In the genomic region with DNA sequence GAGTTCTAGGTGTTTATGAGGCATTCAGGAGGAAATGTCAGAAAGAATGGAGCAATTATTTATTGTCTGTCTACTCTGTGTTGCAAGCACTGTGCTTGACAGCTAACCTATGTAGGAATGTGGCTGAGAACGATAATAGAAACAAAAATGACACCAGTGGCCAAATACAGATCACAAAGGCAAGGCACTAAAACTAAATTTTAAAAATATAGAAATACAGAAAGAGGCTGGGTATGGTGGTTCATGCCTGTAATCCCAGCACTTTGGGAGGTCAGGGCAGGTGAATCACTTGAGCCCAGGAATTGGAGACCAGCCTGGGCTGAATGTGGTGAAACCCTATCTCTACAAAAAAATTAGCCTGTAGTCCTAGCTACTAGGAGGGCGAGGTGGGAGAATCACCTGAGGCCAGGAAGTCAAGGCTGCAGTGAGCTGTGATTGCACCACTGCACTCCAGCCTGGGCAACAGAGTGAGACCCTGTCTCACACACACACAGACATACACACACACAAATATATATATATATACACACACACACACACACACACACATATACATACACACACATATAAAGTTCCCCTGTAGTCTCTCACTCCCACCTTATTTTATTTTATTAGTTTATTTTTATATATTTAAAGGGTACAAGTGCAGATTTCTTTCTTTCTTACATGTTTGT, we compare ENCODE assay signal across 14 cellular contexts. TPM values are rescaled to one million over a fixed set of nuclear protein-coding genes. Genes with fewer than 3 reads are reported as not detected.
DNase-seq lines count a peak whose midpoint lies in the region; ATAC-seq and TF ChIP-seq lines count a peak whose summit lies in the region.
"Had no signal": no experiment of that assay in that cellular context is flagged by ENCODE, and none has a peak within 500 bp of the region (broad histone marks: within the 10 kb centered on the region; RNA-seq: fewer than 3 reads in every experiment).

No MANE protein-coding gene starts in this region.

- WGBS in thyroid gland, 2 donors = 55 to 68% methylated on average over 2 of the region's 2 CpGs

- no peak for TF ChIP-seq CTCF in HEK293 (tag by site-specific recombination; IDR thresholded peaks at IDR 0.05)
- TF ChIP-seq CTCF in thyroid gland (IDR thresholded peaks at IDR 0.05) = no peak

- H3K9me3 ChIP-seq in HEK293 (ENCODE audit: control insufficient read depth, insufficient read depth, low read depth, low read length) (no peaks in the 10 kb centered on the region), thyroid gland (no peaks in the 10 kb centered on the region)

- no peak overlapping the region for H3K27ac ChIP-seq in HEK293 (ENCODE audit: extremely low read depth, low read depth, low read length)
- peak overlapping the region; percentile 51 to 87 (median 77) for H3K27ac ChIP-seq in thyroid gland

- DNase-seq in astrocyte of the hippocampus (ENCODE audit: low read depth, low spot score) (peak; percentile 14), kidney glomerular epithelial cell (lab: John Stamatoyannopoulos, UW) (peak; percentile 76), thyroid gland (peak; percentile 15 to 31), cortex of kidney (lab: John Stamatoyannopoulos, UW) (no peak)
- DNase-seq: activated CD8-positive, alpha-beta T cell treated with anti-CD3 and anti-CD28 coated beads, Interleukin-2, amount 10 ng/mL, durations not matched to agents 7 days and 5 days; activated effector memory CD4-positive, alpha-beta T cell treated with anti-CD3 and anti-CD28 coated beads, Interleukin-2, amount 50 U/mL, for 16 hours; CD4-positive, alpha-beta memory T cell; erythroblast; NCI-H1417 treated with DMSO at 0.1 percent for 48 hours; stimulated activated CD4-positive, alpha-beta T cell treated with anti-CD3 and anti-CD28 coated beads, Interleukin-4, amount 100 ng/mL, for 4 hours; stimulated activated naive CD4-positive, alpha-beta T cell had no signal

- POLR2A ChIA-PET in HEK293 (lab: Yijun Ruan, JAX) = no interaction called here

- H3K27me3 ChIP-seq in thyroid gland = no peaks in the 10 kb centered on the region

- H3K36me3 ChIP-seq in HEK293 (ENCODE audit: control insufficient read depth in 2 of 2, insufficient read depth in 1 of 2, low read length in 2 of 2) (0 out of 3 replicates have a peak, but pooled peaks cover 0 to 3% of the 10 kb centered on the region in 2 experiments), thyroid gland (no peaks in the 10 kb centered on the region)

- intact Hi-C loops in thyroid gland (cut with DNase I) = no loop called here

- ATAC-seq in GM18519 (IDR thresholded peaks at IDR 0.05; ENCODE audit: low FRiP score, unreplicated experiment) = no peak
- no peak for ATAC-seq in HG03457 (IDR thresholded peaks at IDR 0.05; ENCODE audit: unreplicated experiment)
- ATAC-seq: activated CD8-positive, alpha-beta T cell treated with anti-CD3 and anti-CD28 coated beads, Interleukin-2, amount 10 ng/mL, durations not matched to agents 7 days and 5 days had no signal

- H3K4me3 ChIP-seq in HEK293 (ENCODE audit: low read depth, low read length) (no peak overlapping the region), thyroid gland (replicated peaks in 1 of 3) (no peak overlapping the region)

- H3K4me1 ChIP-seq in HEK293 (ENCODE audit: control insufficient read depth, insufficient read depth, low read length) (0 out of 2 replicates have a peak, but pooled peaks cover 2% of the 10 kb centered on the region), thyroid gland (peaks cover 61% of the 10 kb centered on the region in 2 donors)

- TF ChIP-seq POLR2A in thyroid gland (IDR thresholded peaks at IDR 0.05) = no peak

- CTCF ChIA-PET in HEK293 (lab: Yijun Ruan, JAX) = no interaction called here

TF ChIP-seq in HEK293, 187 proteins besides CTCF, POLR2A, EP300 and RAD21 (continues in another document):
- no peak for TF ChIP-seq ZNF692 (tag by site-specific recombination; IDR thresholded peaks at IDR 0.05)
- no peak for TF ChIP-seq ELK4 (IDR thresholded peaks at IDR 0.05; ENCODE audit: borderline replicate concordance, low read depth, low read length)
- TF ChIP-seq ZNF777 (tag by site-specific recombination; IDR thresholded peaks at IDR 0.05; ENCODE audit: borderline replicate concordance) = no peak
- TF ChIP-seq PRDM4 (tag by site-specific recombination; IDR thresholded peaks at IDR 0.05) = no peak
- no peak for TF ChIP-seq ZEB2 (tag by site-specific recombination; IDR thresholded peaks at IDR 0.05)
- no peak for TF ChIP-seq HOXA7 (CRISPR knock-in tag; IDR thresholded peaks at IDR 0.05; ENCODE audit: borderline replicate concordance)
- TF ChIP-seq, protein P1, sequence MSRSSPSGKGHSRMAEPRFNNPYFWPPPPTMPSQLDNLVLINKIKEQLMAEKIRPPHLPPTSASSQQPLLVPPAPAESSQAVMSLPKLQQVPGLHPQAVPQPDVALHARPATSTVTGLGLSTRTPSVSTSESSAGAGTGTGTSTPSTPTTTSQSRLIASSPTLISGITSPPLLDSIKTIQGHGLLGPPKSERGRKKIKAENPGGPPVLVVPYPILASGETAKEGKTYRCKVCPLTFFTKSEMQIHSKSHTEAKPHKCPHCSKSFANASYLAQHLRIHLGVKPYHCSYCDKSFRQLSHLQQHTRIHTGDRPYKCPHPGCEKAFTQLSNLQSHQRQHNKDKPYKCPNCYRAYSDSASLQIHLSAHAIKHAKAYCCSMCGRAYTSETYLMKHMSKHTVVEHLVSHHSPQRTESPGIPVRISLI (tag by site-specific recombination; IDR thresholded peaks at IDR 0.05) = no peak
- TF ChIP-seq, protein P2, sequence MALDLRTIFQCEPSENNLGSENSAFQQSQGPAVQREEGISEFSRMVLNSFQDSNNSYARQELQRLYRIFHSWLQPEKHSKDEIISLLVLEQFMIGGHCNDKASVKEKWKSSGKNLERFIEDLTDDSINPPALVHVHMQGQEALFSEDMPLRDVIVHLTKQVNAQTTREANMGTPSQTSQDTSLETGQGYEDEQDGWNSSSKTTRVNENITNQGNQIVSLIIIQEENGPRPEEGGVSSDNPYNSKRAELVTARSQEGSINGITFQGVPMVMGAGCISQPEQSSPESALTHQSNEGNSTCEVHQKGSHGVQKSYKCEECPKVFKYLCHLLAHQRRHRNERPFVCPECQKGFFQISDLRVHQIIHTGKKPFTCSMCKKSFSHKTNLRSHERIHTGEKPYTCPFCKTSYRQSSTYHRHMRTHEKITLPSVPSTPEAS (tag by site-specific recombination; IDR thresholded peaks at IDR 0.05) = peak; percentile 74
- TF ChIP-seq ZNF558 (tag by site-specific recombination; IDR thresholded peaks at IDR 0.05) = no peak
- no peak for TF ChIP-seq ZNF768 (tag by site-specific recombination; IDR thresholded peaks at IDR 0.05)
- TF ChIP-seq, protein P3, sequence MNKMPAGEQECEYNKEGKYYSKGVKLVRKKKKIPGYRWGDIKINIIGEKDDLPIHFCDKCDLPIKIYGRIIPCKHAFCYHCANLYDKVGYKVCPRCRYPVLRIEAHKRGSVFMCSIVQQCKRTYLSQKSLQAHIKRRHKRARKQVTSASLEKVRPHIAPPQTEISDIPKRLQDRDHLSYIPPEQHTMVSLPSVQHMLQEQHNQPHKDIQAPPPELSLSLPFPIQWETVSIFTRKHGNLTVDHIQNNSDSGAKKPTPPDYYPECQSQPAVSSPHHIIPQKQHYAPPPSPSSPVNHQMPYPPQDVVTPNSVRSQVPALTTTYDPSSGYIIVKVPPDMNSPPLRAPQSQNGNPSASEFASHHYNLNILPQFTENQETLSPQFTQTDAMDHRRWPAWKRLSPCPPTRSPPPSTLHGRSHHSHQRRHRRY (tag by site-specific recombination; IDR thresholded peaks at IDR 0.05) = no peak

RNA-seq across cellular contexts. Expression of gene PRKCI, which starts 6.0 kb away (rescaled TPM):
- total RNA-seq in thyroid gland = 10 to 100 TPM; 74.9 to 85.0 (median 76.6) TPM

RNA-seq across cellular contexts. Expression of gene PHC3, which starts 46.7 kb away (rescaled TPM):
- 100 to 1,000 TPM in 2 of 4 donors, 10 to 100 TPM in 2; 73.1 to 128 (median 93.7) TPM for total RNA-seq in thyroid gland
